ENCODE assay signal across 17 cellular contexts in genomic region chr22:40352763-40353162, GRCh38. TPM values are rescaled to one million over a fixed set of nuclear protein-coding genes. Genes with fewer than 3 reads are reported as not detected.
A peak's percentile ranks its signal among the peaks of the same experiment; 100 is the strongest.
DNase-seq lines count a peak whose midpoint lies in the region; ATAC-seq and TF ChIP-seq lines count a peak whose summit lies in the region.
"Had no signal": no experiment of that assay in that cellular context is flagged by ENCODE, and none has a peak within 500 bp of the region (broad histone marks: within the 10 kb centered on the region; RNA-seq: fewer than 3 reads in every experiment).

No MANE protein-coding gene starts in this region.

- H3K4me3 ChIP-seq in right cardiac atrium (ENCODE audit: low read length): no peak overlapping the region
- no peak overlapping the region for H3K4me3 ChIP-seq in lower lobe of right lung
- H3K4me3 ChIP-seq in gastrocnemius medialis: peak overlapping the region in 1 of 4 donors; percentile 8
- H3K4me3 ChIP-seq: BLaER1, GM23248 had no signal

- no peak for TF ChIP-seq POLR2A in gastrocnemius medialis (IDR thresholded peaks at IDR 0.05)

- ATAC-seq in left ventricle myocardium superior (peak; percentile 18), right cardiac atrium (no peak), lower lobe of right lung (peak; percentile 23 to 44), gastrocnemius medialis (peak; percentile 35 to 64), GM19463 (IDR thresholded peaks at IDR 0.05; ENCODE audit: unreplicated experiment) (no peak)

- TF ChIP-seq CTCF in lower lobe of right lung (IDR thresholded peaks at IDR 0.05) (no peak), gastrocnemius medialis (IDR thresholded peaks at IDR 0.05 in 4 of 5, conservative IDR thresholded peaks at IDR 0.05 in 1 of 5) (no peak)

- no peaks in the 10 kb centered on the region for H3K9me3 ChIP-seq in right cardiac atrium (ENCODE audit: control insufficient read depth, low read length)
- no peaks in the 10 kb centered on the region for H3K9me3 ChIP-seq in lower lobe of right lung
- no peaks in the 10 kb centered on the region for H3K9me3 ChIP-seq in gastrocnemius medialis
- H3K9me3 ChIP-seq: BLaER1 had no signal

- peaks cover 87% of the 10 kb centered on the region for H3K36me3 ChIP-seq in lower lobe of right lung
- H3K36me3 ChIP-seq in gastrocnemius medialis: peaks cover 0 to 44% of the 10 kb centered on the region in 2 donors

- no peak for DNase-seq in left ventricle myocardium superior
- DNase-seq in right cardiac atrium: no peak
- DNase-seq in lower lobe of right lung: no peak
- no peak for DNase-seq in gastrocnemius medialis
- DNase-seq in hippocampal formation (lab: John Stamatoyannopoulos, UW): no peak
- DNase-seq: Calu3; CD4-positive, CD25-positive, alpha-beta regulatory T cell; COR-L47; DMS53; DND-41; GM23248; H7; HCEC 1CT had no signal

- intact Hi-C loops in left ventricle myocardium superior (cut with micrococcal nuclease) (no loop called here), right cardiac atrium (cut with DNase I) (no loop called here), lower lobe of right lung (cut with DNase I) (no loop called here), gastrocnemius medialis (cut with DNase I; ENCODE audit: low total_unique reads) (no loop called here)

- H3K27ac ChIP-seq in right cardiac atrium (ENCODE audit: low read length) (no peak overlapping the region), lower lobe of right lung (no peak overlapping the region), gastrocnemius medialis (peak overlapping the region; percentile 83 to 98 (median 96))
- H3K27ac ChIP-seq: 22Rv1, BLaER1, C4-2B, GM23248 had no signal

- 84% methylated on average over 3 of the region's 3 CpGs for WGBS in right cardiac atrium

- in situ Hi-C loops in gastrocnemius medialis (cut with MboI; ENCODE audit: low sequenced_read_pairs in 4 of 4): loop anchor here in 1 of 4 donors (25.0 kb wide), 1 partner anchor 815 kb away; the partner anchor contains the start of gene RPS19BP1

- H3K4me1 ChIP-seq in right cardiac atrium (ENCODE audit: control insufficient read depth, insufficient read depth, low read length) (no peaks in the 10 kb centered on the region), lower lobe of right lung (peaks cover 10% of the 10 kb centered on the region), gastrocnemius medialis (peaks cover 53 to 68% of the 10 kb centered on the region in 2 donors)

- no peaks in the 10 kb centered on the region for H3K27me3 ChIP-seq in right cardiac atrium (ENCODE audit: control insufficient read depth, insufficient read depth)
- H3K27me3 ChIP-seq in lower lobe of right lung (ENCODE audit: low read depth): no peaks in the 10 kb centered on the region
- H3K27me3 ChIP-seq in gastrocnemius medialis: no peaks in the 10 kb centered on the region
- H3K27me3 ChIP-seq: BLaER1 had no signal

RNA-seq across cellular contexts. Expression of gene ADSL, which starts 6.5 kb away (rescaled TPM):
- total RNA-seq in left ventricle myocardium superior (56.6 TPM), right cardiac atrium (10 to 100 TPM; 35.9 to 51.0 (median 39.9) TPM), lower lobe of right lung (38.1 TPM), gastrocnemius medialis (100 to 1,000 TPM; 249 to 283 (median 262) TPM)
- polyA plus RNA-seq in right cardiac atrium: 31.7 TPM

RNA-seq across cellular contexts. Expression of gene SGSM3, which starts 17.6 kb away (rescaled TPM):
- total RNA-seq in left ventricle myocardium superior (40.8 TPM), right cardiac atrium (10 to 100 TPM; 40.0 to 51.5 (median 46.6) TPM), lower lobe of right lung (80.3 TPM), gastrocnemius medialis (10 to 100 TPM; 14.3 to 43.8 (median 20.0) TPM)
- polyA plus RNA-seq in right cardiac atrium: 56.4 TPM

Comparison
In these comparisons a context has a peak if more than half of its experiments do, and no peak if none do; other contexts are left out.
1. ATAC-seq: peak in left ventricle myocardium superior (single experiment), lower lobe of right lung (2 of 2) and gastrocnemius medialis (2 of 2); none in right cardiac atrium (0 of 2) and GM19463 (single experiment).
2. H3K27ac ChIP-seq: peak in gastrocnemius medialis (4 of 4); none in right cardiac atrium (single experiment) and lower lobe of right lung (single experiment).